ENCODE assay signal across 7 cellular contexts in the genomic region with DNA sequence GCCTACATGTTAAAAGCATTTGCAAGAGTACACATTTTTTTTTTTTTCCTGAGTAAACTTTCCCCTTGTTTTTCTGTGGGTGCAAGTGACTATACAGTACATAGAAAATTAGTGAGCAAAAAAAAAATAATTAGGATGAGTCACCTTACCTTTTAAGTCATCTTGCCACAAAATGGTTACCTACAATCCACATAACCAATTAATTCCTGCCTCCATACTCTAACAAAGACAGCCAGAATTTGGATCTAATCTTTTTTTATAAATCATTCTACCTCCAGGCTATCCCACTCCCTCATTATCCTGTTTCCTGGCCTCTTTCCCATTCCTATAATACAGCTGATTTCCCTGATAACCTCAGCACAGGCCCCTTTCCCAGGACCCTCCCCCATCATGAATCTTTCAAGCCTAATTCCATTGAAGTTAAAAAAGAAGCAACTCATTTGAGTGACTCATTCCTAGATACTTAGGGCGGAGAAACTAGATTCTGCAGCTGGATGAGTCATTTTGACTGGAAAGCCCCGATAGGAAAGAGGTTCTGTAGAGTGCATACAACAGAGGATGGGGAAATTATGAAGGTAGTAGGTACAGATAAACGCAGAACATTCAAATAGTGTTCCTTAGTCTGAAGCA.
A peak's percentile ranks its signal among the peaks of the same experiment; 100 is the strongest.
DNase-seq lines count a peak whose midpoint lies in the region; ATAC-seq and TF ChIP-seq lines count a peak whose summit lies in the region.

No MANE protein-coding gene starts in this region.

- DNase-seq in HS-5 (ENCODE audit: low read depth) (peak; percentile 86), iris pigment epithelial cell (ENCODE audit: low read depth) (peak; percentile 98), upper lobe of right lung (no peak), testis (no peak)
- DNase-seq in activated naive CD4-positive, alpha-beta T cell treated with anti-CD3 and anti-CD28 coated beads, Interleukin-2, amount 10 ng/mL, durations not matched to agents 7 days and 5 days, result no peak

- CTCF ChIA-PET in activated naive CD4-positive, alpha-beta T cell treated with anti-CD3 and anti-CD28 coated beads, Interleukin-2, amount 10 ng/mL, durations not matched to agents 7 days and 5 days (lab: Charles Lee), result interaction anchor here (0.6 to 0.9 kb wide), 3 partner anchors 11 to 619 kb away, joined by 3 read pairs; no protein-coding TSS in a partner anchor

- no peak overlapping the region for H3K27ac ChIP-seq in upper lobe of right lung
- no peak overlapping the region for H3K27ac ChIP-seq in testis

- WGBS in testis, 2 donors, result 52 to 59% methylated on average over 3 of the region's 3 CpGs

- TF ChIP-seq CTCF in upper lobe of right lung (IDR thresholded peaks at IDR 0.05) (no peak), testis (IDR thresholded peaks at IDR 0.05) (no peak)

- intact Hi-C loops in upper lobe of right lung (cut with DNase I), result no loop called here
- intact Hi-C loops in testis (cut with DNase I; ENCODE audit: low total_unique reads), result no loop called here

- peaks cover 19% of the 10 kb centered on the region for H3K9me3 Mint-ChIP-seq in activated naive CD4-positive, alpha-beta T cell treated with anti-CD3 and anti-CD28 coated beads, Interleukin-2, amount 10 ng/mL, durations not matched to agents 7 days and 5 days

- no peak overlapping the region for H3K4me3 Mint-ChIP-seq in activated naive CD4-positive, alpha-beta T cell treated with anti-CD3 and anti-CD28 coated beads, Interleukin-2, amount 10 ng/mL, durations not matched to agents 7 days and 5 days

- peaks cover 22% of the 10 kb centered on the region for H3K4me1 Mint-ChIP-seq in activated naive CD4-positive, alpha-beta T cell treated with anti-CD3 and anti-CD28 coated beads, Interleukin-2, amount 10 ng/mL, durations not matched to agents 7 days and 5 days

- H3K36me3 ChIP-seq in upper lobe of right lung (no peaks in the 10 kb centered on the region), testis (ENCODE audit: low read depth, missing control alignments) (no peaks in the 10 kb centered on the region)

- H3K36me3 Mint-ChIP-seq in activated naive CD4-positive, alpha-beta T cell treated with anti-CD3 and anti-CD28 coated beads, Interleukin-2, amount 10 ng/mL, durations not matched to agents 7 days and 5 days, result peaks cover 20% of the 10 kb centered on the region

- no peak for TF ChIP-seq POLR2A in testis (IDR thresholded peaks at IDR 0.05)

- ATAC-seq in GM18498 (IDR thresholded peaks at IDR 0.05; ENCODE audit: unreplicated experiment) (peak; percentile 62), GM21619 (IDR thresholded peaks at IDR 0.05; ENCODE audit: unreplicated experiment) (peak; percentile 66), upper lobe of right lung (peak; percentile 53)

- H3K4me1 ChIP-seq in upper lobe of right lung (peaks cover 9% of the 10 kb centered on the region), testis (no peaks in the 10 kb centered on the region)

- H3K27me3 ChIP-seq in upper lobe of right lung (no peaks in the 10 kb centered on the region), testis (no peaks in the 10 kb centered on the region)

- H3K27ac Mint-ChIP-seq in activated naive CD4-positive, alpha-beta T cell treated with anti-CD3 and anti-CD28 coated beads, Interleukin-2, amount 10 ng/mL, durations not matched to agents 7 days and 5 days, result peak overlapping the region; percentile 87

- H3K9me3 ChIP-seq in upper lobe of right lung, result peaks cover 8% of the 10 kb centered on the region
- no peaks in the 10 kb centered on the region for H3K9me3 ChIP-seq in testis

- H3K4me3 ChIP-seq in upper lobe of right lung, result no peak overlapping the region
- H3K4me3 ChIP-seq in testis, result no peak overlapping the region

- no peaks in the 10 kb centered on the region for H3K27me3 Mint-ChIP-seq in activated naive CD4-positive, alpha-beta T cell treated with anti-CD3 and anti-CD28 coated beads, Interleukin-2, amount 10 ng/mL, durations not matched to agents 7 days and 5 days

Comparison
In these comparisons a context has a peak if more than half of its experiments do, and no peak if none do; other contexts are left out.
1. DNase-seq: peak in HS-5 (single experiment) and iris pigment epithelial cell (single experiment); none in activated naive CD4-positive, alpha-beta T cell treated with anti-CD3 and anti-CD28 coated beads, Interleukin-2, amount 10 ng/mL, durations not matched to agents 7 days and 5 days (single experiment), upper lobe of right lung (single experiment) and testis (single experiment).
2. Peak in every context shown above with its lines, with median percentiles within 50 percentile points of each other: ATAC-seq.